In the genomic region with DNA sequence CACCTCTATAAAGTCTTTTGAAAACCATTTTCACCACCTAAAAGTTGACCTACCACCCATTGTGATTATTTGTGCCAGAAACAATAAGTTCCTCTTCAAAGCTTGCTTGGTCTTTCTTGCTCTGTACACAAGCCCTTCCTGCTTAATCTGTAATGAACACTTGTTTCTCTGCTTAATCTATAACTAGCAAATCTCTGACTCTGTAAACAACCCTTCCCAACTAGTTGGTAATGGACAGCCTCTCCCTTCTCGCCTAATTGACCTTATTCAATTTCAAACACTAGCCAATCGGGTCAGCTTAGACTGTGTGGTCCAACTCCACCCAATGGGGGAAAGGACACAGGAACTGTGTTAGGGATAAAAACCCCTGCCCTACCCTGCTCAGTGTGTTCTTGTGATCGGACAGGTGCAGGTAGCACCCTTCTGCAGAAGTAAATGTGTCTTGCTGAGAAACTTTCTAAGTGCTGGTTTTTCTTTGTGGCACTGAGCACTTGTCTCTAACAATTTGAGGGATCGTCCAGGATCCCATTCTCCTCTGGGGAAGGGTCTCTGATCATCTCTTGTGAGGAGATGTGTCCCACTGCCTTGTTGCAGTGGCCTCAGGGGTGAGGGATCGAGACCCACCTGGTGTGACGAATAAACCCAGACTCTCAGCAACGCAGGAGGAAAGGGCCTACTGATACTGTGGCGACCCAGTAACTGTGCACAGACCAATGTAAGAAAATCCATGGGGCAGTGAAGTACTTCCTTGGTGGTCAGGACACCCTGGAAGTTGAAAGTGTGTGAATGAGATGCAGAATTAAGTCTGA, we compare ENCODE assay signal across 29 cellular contexts.
"Had no signal": no experiment of that assay in that cellular context is flagged by ENCODE, and none has a peak within 500 bp of the region (broad histone marks: within the 10 kb centered on the region; RNA-seq: fewer than 3 reads in every experiment).

No MANE protein-coding gene starts in this region.

- H3K27ac ChIP-seq: colonic mucosa, dorsolateral prefrontal cortex, left lung, neural progenitor cell, parathyroid adenoma, right atrium auricular region, suprapubic skin, tibial artery, upper lobe of right lung had no signal

- H3K4me1 Mint-ChIP-seq: activated CD8-positive, alpha-beta memory T cell treated with anti-CD3 and anti-CD28 coated beads, Interleukin-2, amount 10 ng/mL, durations not matched to agents 7 days and 5 days; mesothelial cell of epicardium; neural progenitor cell had no signal

- H3K36me3 ChIP-seq: colonic mucosa, neural progenitor cell, right atrium auricular region, upper lobe of right lung had no signal

- H3K27ac Mint-ChIP-seq: activated CD8-positive, alpha-beta memory T cell treated with anti-CD3 and anti-CD28 coated beads, Interleukin-2, amount 10 ng/mL, durations not matched to agents 7 days and 5 days; activated CD8-positive, alpha-beta T cell treated with anti-CD3 and anti-CD28 coated beads, Interleukin-2, amount 10 ng/mL, durations not matched to agents 7 days and 5 days; activated naive CD8-positive, alpha-beta T cell; activated T-helper 2 cell treated with anti-CD3 and anti-CD28 coated beads, Interferon-gamma antibody, Interleukin-2, Interleukin-4, amounts not matched to agents 10 μg/mL and 5 μg/mL and 100 μg/mL, durations not matched to agents 14 hours and 24 hours and 36 hours; mesothelial cell of epicardium; neural progenitor cell; WTC11 had no signal

- H3K27me3 Mint-ChIP-seq: activated CD8-positive, alpha-beta memory T cell treated with anti-CD3 and anti-CD28 coated beads, Interleukin-2, amount 10 ng/mL, durations not matched to agents 7 days and 5 days; activated naive CD8-positive, alpha-beta T cell; naive thymus-derived CD8-positive, alpha-beta T cell had no signal

- H3K9me3 ChIP-seq: colonic mucosa had no signal

- H3K27me3 ChIP-seq: colonic mucosa, dorsolateral prefrontal cortex, left lung, neural progenitor cell, right atrium auricular region, suprapubic skin, tibial artery, upper lobe of right lung had no signal

- H3K4me3 ChIP-seq: colonic mucosa, dorsolateral prefrontal cortex, left lung, lung, neural progenitor cell, right atrium auricular region, suprapubic skin, tibial artery, upper lobe of right lung had no signal

- DNase-seq: activated CD8-positive, alpha-beta memory T cell treated with anti-CD3 and anti-CD28 coated beads, Interleukin-2, amount 10 ng/mL, durations not matched to agents 7 days and 5 days; activated CD8-positive, alpha-beta T cell treated with anti-CD3 and anti-CD28 coated beads, Interleukin-2, amount 10 ng/mL, durations not matched to agents 7 days and 5 days; activated T-cell treated with anti-CD3 and anti-CD28 coated beads, Interleukin-2, amount 50 U/mL, for 48 hours; anterior cingulate cortex; cerebellar nuclear complex; colonic mucosa; dorsolateral prefrontal cortex; effector memory CD4-positive, alpha-beta T cell; head of caudate nucleus; kidney glomerular epithelial cell; left lung; naive thymus-derived CD8-positive, alpha-beta T cell; occipital lobe; stimulated activated CD4-positive, alpha-beta T cell treated with anti-CD3 and anti-CD28 coated beads, Interleukin-15, amount 100 ng/mL, for 24 hours; stimulated activated CD4-positive, alpha-beta T cell treated with anti-CD3 and anti-CD28 coated beads, Interleukin-2, amount 100 ng/mL, for 24 hours; stimulated activated naive CD4-positive, alpha-beta T cell; T-helper 2 cell; tibial artery; upper lobe of right lung had no signal

- H2AFZ ChIP-seq: neural progenitor cell, parathyroid adenoma had no signal

- FAIRE-seq: endothelial cell of umbilical vein had no signal

- H3K9ac ChIP-seq: neural progenitor cell, parathyroid adenoma had no signal

- H3K4me3 Mint-ChIP-seq: activated CD8-positive, alpha-beta memory T cell treated with anti-CD3 and anti-CD28 coated beads, Interleukin-2, amount 10 ng/mL, durations not matched to agents 7 days and 5 days; activated CD8-positive, alpha-beta T cell treated with anti-CD3 and anti-CD28 coated beads, Interleukin-2, amount 10 ng/mL, durations not matched to agents 7 days and 5 days; activated naive CD8-positive, alpha-beta T cell; mesothelial cell of epicardium; neural progenitor cell; WTC11 had no signal

- H3K4me2 ChIP-seq: neural progenitor cell had no signal

- ATAC-seq: activated CD8-positive, alpha-beta memory T cell treated with anti-CD3 and anti-CD28 coated beads, Interleukin-2, amount 10 ng/mL, durations not matched to agents 7 days and 5 days; activated CD8-positive, alpha-beta T cell treated with anti-CD3 and anti-CD28 coated beads, Interleukin-2, amount 10 ng/mL, durations not matched to agents 7 days and 5 days; left lung; naive thymus-derived CD8-positive, alpha-beta T cell; upper lobe of right lung; WTC11 had no signal

- H3K4me1 ChIP-seq: colonic mucosa, parathyroid adenoma, upper lobe of right lung had no signal
